ENCODE assay signal across 18 cellular contexts in the genomic region with DNA sequence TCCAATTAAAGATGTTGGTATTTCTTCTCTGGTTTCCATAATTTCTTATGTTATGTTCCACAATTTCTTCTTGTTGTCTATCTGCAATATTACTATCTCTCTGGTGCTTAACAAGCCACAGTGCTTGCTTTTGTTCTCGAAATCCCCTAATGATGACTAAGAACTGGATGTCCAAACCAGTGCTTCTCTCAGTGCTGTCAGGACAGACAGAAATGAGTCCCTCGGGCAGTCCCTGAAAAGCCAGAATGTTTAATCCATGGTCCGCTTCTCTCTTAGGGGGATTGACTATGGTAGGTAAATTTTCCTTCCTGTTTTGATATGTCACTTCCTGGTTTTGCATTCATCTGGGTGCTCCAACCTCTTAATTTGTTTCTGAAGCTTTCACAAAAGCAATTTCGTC.
A peak's percentile ranks its signal among the peaks of the same experiment; 100 is the strongest.
DNase-seq lines count a peak whose midpoint lies in the region; ATAC-seq and TF ChIP-seq lines count a peak whose summit lies in the region.
"Had no signal": no experiment of that assay in that cellular context is flagged by ENCODE, and none has a peak within 500 bp of the region (broad histone marks: within the 10 kb centered on the region; RNA-seq: fewer than 3 reads in every experiment).

No MANE protein-coding gene starts in this region.

- H4K20me1 ChIP-seq in GM23338 (replicated peaks; ENCODE audit: insufficient read depth) (no peaks in the 10 kb centered on the region), OCI-LY1 (ENCODE audit: insufficient read depth, low read length) (no peaks in the 10 kb centered on the region)

- H3K9me2 ChIP-seq in GM23338 (ENCODE audit: insufficient read depth) (no peaks in the 10 kb centered on the region), OCI-LY1 (ENCODE audit: low read depth, low read length) (no peaks in the 10 kb centered on the region)

- H2AFZ ChIP-seq in GM23338 (peak overlapping the region; percentile 52; the same call in 1 of the 2 replicates), OCI-LY1 (ENCODE audit: low read length) (peak overlapping the region; percentile 96)

- H3K27ac Mint-ChIP-seq in GM23338, result no peak overlapping the region
- H3K27ac Mint-ChIP-seq in activated T-helper 2 cell treated with anti-CD3 and anti-CD28 coated beads, Interferon-gamma antibody, Interleukin-2, Interleukin-4, amounts not matched to agents 10 μg/mL and 5 μg/mL and 100 μg/mL, durations not matched to agents 14 hours and 24 hours and 36 hours, result no peak overlapping the region
- H3K27ac Mint-ChIP-seq: CD4-positive, alpha-beta T cell; natural killer cell; stimulated activated naive CD8-positive, alpha-beta T cell treated with anti-CD3 and anti-CD28 coated beads, Interleukin-15, Interleukin-2, amounts not matched to agents 100 ng/mL and 50 ng/mL, for 24 hours; WTC11 had no signal

- no peak overlapping the region for H3K27ac ChIP-seq in GM23338 (ENCODE audit: low read depth)
- no peak overlapping the region for H3K27ac ChIP-seq in OCI-LY1 (ENCODE audit: low read depth, low read length, poor library complexity, severe bottlenecking)

- peaks cover 5% of the 10 kb centered on the region; the same call in 2 of the 3 replicates for H3K4me1 Mint-ChIP-seq in GM23338
- H3K4me1 Mint-ChIP-seq in activated T-helper 2 cell treated with anti-CD3 and anti-CD28 coated beads, Interferon-gamma antibody, Interleukin-2, Interleukin-4, amounts not matched to agents 10 μg/mL and 5 μg/mL and 100 μg/mL, durations not matched to agents 14 hours and 24 hours and 36 hours (ENCODE audit: low read depth), result no peaks in the 10 kb centered on the region
- H3K4me1 Mint-ChIP-seq: natural killer cell, WTC11 had no signal

- DNase-seq in GM13976 (ENCODE audit: low spot score) (peak; percentile 2), GM23338 (ENCODE audit: low spot score) (no peak), UCSD-AML1 (lab: John Stamatoyannopoulos, UW; ENCODE audit: unreplicated experiment) (no peak)
- no peak for DNase-seq in activated CD4-positive, alpha-beta T cell treated with anti-CD3 and anti-CD28 coated beads for 1 hour
- no peak for DNase-seq in activated T-helper 2 cell treated with anti-CD3 and anti-CD28 coated beads, Interferon-gamma antibody, Interleukin-2, Interleukin-4, amounts not matched to agents 10 μg/mL and 5 μg/mL and 100 μg/mL, durations not matched to agents 14 hours and 24 hours and 36 hours (ENCODE audit: low spot score)
- DNase-seq: activated naive CD4-positive, alpha-beta T cell; CD4-positive, alpha-beta T cell; natural killer cell; NCI-H2081; NCI-H774; retina; RPMI8226; stimulated activated CD4-positive, alpha-beta T cell treated with anti-CD3 and anti-CD28 coated beads, Interleukin-15, amount 100 ng/mL, for 24 hours had no signal

- in situ Hi-C loops in GM13976 (cut with MboI; ENCODE audit: low sequenced_read_pairs, unreplicated experiment), result no loop called here

- no peaks in the 10 kb centered on the region for H3K36me3 Mint-ChIP-seq in GM23338 (ENCODE audit: low read depth)
- H3K36me3 Mint-ChIP-seq in activated T-helper 2 cell treated with anti-CD3 and anti-CD28 coated beads, Interferon-gamma antibody, Interleukin-2, Interleukin-4, amounts not matched to agents 10 μg/mL and 5 μg/mL and 100 μg/mL, durations not matched to agents 14 hours and 24 hours and 36 hours (ENCODE audit: low read depth), result no peaks in the 10 kb centered on the region
- H3K36me3 Mint-ChIP-seq: WTC11 had no signal

- no peaks in the 10 kb centered on the region for H3K79me2 ChIP-seq in GM23338 (replicated peaks; ENCODE audit: insufficient read depth)
- no peaks in the 10 kb centered on the region for H3K79me2 ChIP-seq in OCI-LY1 (ENCODE audit: insufficient read depth, low read length)

- intact Hi-C loops in activated T-helper 2 cell treated with anti-CD3 and anti-CD28 coated beads, Interferon-gamma antibody, Interleukin-2, Interleukin-4, amounts not matched to agents 10 μg/mL and 5 μg/mL and 100 μg/mL, durations not matched to agents 14 hours and 24 hours and 36 hours (cut with micrococcal nuclease), result no loop called here

- H3K27me3 ChIP-seq in GM23338 (ENCODE audit: insufficient read depth) (no peaks in the 10 kb centered on the region), OCI-LY1 (ENCODE audit: insufficient read depth, low read length) (no peaks in the 10 kb centered on the region)

- no peak overlapping the region for H3K4me3 ChIP-seq in GM23338
- H3K4me3 ChIP-seq in OCI-LY1 (ENCODE audit: low read depth, low read length, poor library complexity, severe bottlenecking), result no peak overlapping the region

- no peak overlapping the region for H3K4me2 ChIP-seq in GM23338
- H3K4me2 ChIP-seq in OCI-LY1 (ENCODE audit: low read length), result no peak overlapping the region

- no peak for ATAC-seq in GM23338
- peak; percentile 84 for ATAC-seq in HG03045 (IDR thresholded peaks at IDR 0.05; ENCODE audit: unreplicated experiment)
- ATAC-seq in HG02763 (IDR thresholded peaks at IDR 0.05; ENCODE audit: unreplicated experiment), result no peak
- ATAC-seq: natural killer cell, WTC11 had no signal

- no peak overlapping the region for H3K9ac ChIP-seq in OCI-LY1 (ENCODE audit: low read length)

- H3F3A ChIP-seq in GM23338 (replicated peaks; ENCODE audit: low read depth) (no peaks in the 10 kb centered on the region), OCI-LY1 (ENCODE audit: insufficient read depth, low read length) (no peaks in the 10 kb centered on the region)

- no peak overlapping the region for H3K4me3 Mint-ChIP-seq in GM23338
- H3K4me3 Mint-ChIP-seq in activated T-helper 2 cell treated with anti-CD3 and anti-CD28 coated beads, Interferon-gamma antibody, Interleukin-2, Interleukin-4, amounts not matched to agents 10 μg/mL and 5 μg/mL and 100 μg/mL, durations not matched to agents 14 hours and 24 hours and 36 hours (ENCODE audit: low read depth), result no peak overlapping the region
- H3K4me3 Mint-ChIP-seq: CD4-positive, alpha-beta T cell; natural killer cell; stimulated activated naive CD8-positive, alpha-beta T cell treated with anti-CD3 and anti-CD28 coated beads, Interleukin-15, Interleukin-2, amounts not matched to agents 100 ng/mL and 50 ng/mL, for 24 hours; WTC11 had no signal

- TF ChIP-seq CTCF in GM13976 (IDR thresholded peaks at IDR 0.05; ENCODE audit: borderline replicate concordance, control extremely low read depth, extremely low read depth, insufficient read depth, missing control alignments), result no peak
- TF ChIP-seq CTCF in GM23338 (conservative IDR thresholded peaks at IDR 0.05; ENCODE audit: low read depth in 2 of 2), result no peak
- no peak for TF ChIP-seq CTCF in OCI-LY1 (IDR thresholded peaks at IDR 0.05; ENCODE audit: low read length)

- no peaks in the 10 kb centered on the region for H3K9me3 Mint-ChIP-seq in GM23338
- H3K9me3 Mint-ChIP-seq in activated T-helper 2 cell treated with anti-CD3 and anti-CD28 coated beads, Interferon-gamma antibody, Interleukin-2, Interleukin-4, amounts not matched to agents 10 μg/mL and 5 μg/mL and 100 μg/mL, durations not matched to agents 14 hours and 24 hours and 36 hours, result peaks cover 17% of the 10 kb centered on the region
- H3K9me3 Mint-ChIP-seq: WTC11 had no signal

- H3K4me1 ChIP-seq in GM23338 (ENCODE audit: insufficient read depth) (0 out of 2 replicates have a peak, but pooled peaks cover 7% of the 10 kb centered on the region), OCI-LY1 (ENCODE audit: insufficient read depth, low read length, severe bottlenecking) (peaks cover 8% of the 10 kb centered on the region)

- no peaks in the 10 kb centered on the region for H3K27me3 Mint-ChIP-seq in GM23338 (ENCODE audit: insufficient read depth, low read depth, poor library complexity)
- H3K27me3 Mint-ChIP-seq in activated T-helper 2 cell treated with anti-CD3 and anti-CD28 coated beads, Interferon-gamma antibody, Interleukin-2, Interleukin-4, amounts not matched to agents 10 μg/mL and 5 μg/mL and 100 μg/mL, durations not matched to agents 14 hours and 24 hours and 36 hours (ENCODE audit: low read depth), result no peaks in the 10 kb centered on the region
- H3K27me3 Mint-ChIP-seq: CD4-positive, alpha-beta T cell; stimulated activated naive CD8-positive, alpha-beta T cell treated with anti-CD3 and anti-CD28 coated beads, Interleukin-15, Interleukin-2, amounts not matched to agents 100 ng/mL and 50 ng/mL, for 24 hours had no signal

- H3K9me3 ChIP-seq in OCI-LY1 (ENCODE audit: low read length), result peaks cover 8% of the 10 kb centered on the region; the same call in 1 of the 2 replicates

- no peaks in the 10 kb centered on the region for H3K36me3 ChIP-seq in GM23338 (ENCODE audit: insufficient read depth)
- no peaks in the 10 kb centered on the region for H3K36me3 ChIP-seq in OCI-LY1 (ENCODE audit: insufficient read depth, low read length)

TF ChIP-seq in GM23338, 12 proteins besides CTCF, POLR2A, EP300 and RAD21:
- TF ChIP-seq ZNF114 (CRISPR knock-in tag; IDR thresholded peaks at IDR 0.05) (no peak), ETS1 (IDR thresholded peaks at IDR 0.05) (no peak)
